Comparison of ENCODE assay signal across 8 cellular contexts in genomic region chr14:68945585-68946289, GRCh38. TPM values are rescaled to one million over a fixed set of nuclear protein-coding genes. Genes with fewer than 3 reads are reported as not detected.
DNase-seq lines count a peak whose midpoint lies in the region; ATAC-seq and TF ChIP-seq lines count a peak whose summit lies in the region.

No MANE protein-coding gene starts in this region.

- DNase-seq in NCI-H345 (lab: John Stamatoyannopoulos, UW) = peak; percentile 15
- no peak for DNase-seq in NCI-H345 treated with DMSO at 0.1 percent for 48 hours (lab: John Stamatoyannopoulos, UW; ENCODE audit: unreplicated experiment)
- peak; percentile 71 for DNase-seq in activated CD8-positive, alpha-beta T cell treated with anti-CD3 and anti-CD28 coated beads for 36 hours
- peak; percentile 72 to 89 for DNase-seq in left colon
- DNase-seq in natural killer cell = no peak

- H3K27me3 Mint-ChIP-seq in activated CD8-positive, alpha-beta T cell treated with anti-CD3 and anti-CD28 coated beads for 36 hours = no peaks in the 10 kb centered on the region
- no peaks in the 10 kb centered on the region for H3K27me3 Mint-ChIP-seq in stimulated activated naive CD8-positive, alpha-beta T cell treated with anti-CD3 and anti-CD28 coated beads, Interleukin-15, Interleukin-2, amounts not matched to agents 100 ng/mL and 50 ng/mL, for 24 hours
- H3K27me3 Mint-ChIP-seq in natural killer cell (ENCODE audit: low read depth in 2 of 2) = no peaks in the 10 kb centered on the region

- peaks cover 82% of the 10 kb centered on the region for H3K4me1 Mint-ChIP-seq in activated CD8-positive, alpha-beta T cell treated with anti-CD3 and anti-CD28 coated beads for 36 hours (ENCODE audit: low read depth)
- H3K4me1 Mint-ChIP-seq in stimulated activated naive CD8-positive, alpha-beta T cell treated with anti-CD3 and anti-CD28 coated beads, Interleukin-15, Interleukin-2, amounts not matched to agents 100 ng/mL and 50 ng/mL, for 24 hours (ENCODE audit: low read depth) = peaks cover 69% of the 10 kb centered on the region
- H3K4me1 Mint-ChIP-seq in natural killer cell = peaks cover 6 to 11% of the 10 kb centered on the region in 2 donors

- CTCF ChIA-PET in activated CD8-positive, alpha-beta T cell treated with anti-CD3 and anti-CD28 coated beads for 36 hours (lab: Charles Lee) = interaction anchor here (1.1 to 1.8 kb wide), 4 partner anchors 9 to 144 kb away, joined by 3 to 7 read pairs (median 4); no protein-coding TSS in a partner anchor

- H3K27ac Mint-ChIP-seq in activated CD8-positive, alpha-beta T cell treated with anti-CD3 and anti-CD28 coated beads for 36 hours = peak overlapping the region; percentile 77
- H3K27ac Mint-ChIP-seq in stimulated activated naive CD8-positive, alpha-beta T cell treated with anti-CD3 and anti-CD28 coated beads, Interleukin-15, Interleukin-2, amounts not matched to agents 100 ng/mL and 50 ng/mL, for 24 hours = peak overlapping the region; percentile 66
- H3K27ac Mint-ChIP-seq in natural killer cell = no peak overlapping the region

- POLR2A ChIA-PET in activated CD8-positive, alpha-beta T cell treated with anti-CD3 and anti-CD28 coated beads for 36 hours (lab: Charles Lee) = interaction anchor here (0.7 to 1.6 kb wide), 5 partner anchors 9 to 35 kb away, joined by 3 to 6 read pairs (median 3); no protein-coding TSS in a partner anchor

- no peak overlapping the region for H3K4me3 Mint-ChIP-seq in activated CD8-positive, alpha-beta T cell treated with anti-CD3 and anti-CD28 coated beads for 36 hours
- H3K4me3 Mint-ChIP-seq in stimulated activated naive CD8-positive, alpha-beta T cell treated with anti-CD3 and anti-CD28 coated beads, Interleukin-15, Interleukin-2, amounts not matched to agents 100 ng/mL and 50 ng/mL, for 24 hours = no peak overlapping the region
- H3K4me3 Mint-ChIP-seq in natural killer cell = no peak overlapping the region

- peak; percentile 74 for ATAC-seq in activated CD8-positive, alpha-beta T cell treated with anti-CD3 and anti-CD28 coated beads for 36 hours
- ATAC-seq in left colon (peak; percentile 74), GM18519 (IDR thresholded peaks at IDR 0.05; ENCODE audit: low FRiP score, unreplicated experiment) (no peak), HG02759 (IDR thresholded peaks at IDR 0.05; ENCODE audit: unreplicated experiment) (no peak), natural killer cell (no peak)

- no peaks in the 10 kb centered on the region for H3K9me3 Mint-ChIP-seq in activated CD8-positive, alpha-beta T cell treated with anti-CD3 and anti-CD28 coated beads for 36 hours
- no peaks in the 10 kb centered on the region for H3K9me3 Mint-ChIP-seq in stimulated activated naive CD8-positive, alpha-beta T cell treated with anti-CD3 and anti-CD28 coated beads, Interleukin-15, Interleukin-2, amounts not matched to agents 100 ng/mL and 50 ng/mL, for 24 hours
- no peaks in the 10 kb centered on the region for H3K9me3 Mint-ChIP-seq in natural killer cell

- intact Hi-C loops in activated CD8-positive, alpha-beta T cell treated with anti-CD3 and anti-CD28 coated beads for 36 hours (cut with micrococcal nuclease) = no loop called here
- intact Hi-C loops in left colon (cut with DNase I, micrococcal nuclease) (no loop called here), natural killer cell (cut with micrococcal nuclease) (no loop called here)

- H3K36me3 Mint-ChIP-seq in activated CD8-positive, alpha-beta T cell treated with anti-CD3 and anti-CD28 coated beads for 36 hours (ENCODE audit: low read depth) = peaks cover 10% of the 10 kb centered on the region
- H3K36me3 Mint-ChIP-seq in stimulated activated naive CD8-positive, alpha-beta T cell treated with anti-CD3 and anti-CD28 coated beads, Interleukin-15, Interleukin-2, amounts not matched to agents 100 ng/mL and 50 ng/mL, for 24 hours (ENCODE audit: low read depth) = peaks cover 3% of the 10 kb centered on the region
- H3K36me3 Mint-ChIP-seq in natural killer cell = no peaks in the 10 kb centered on the region

- TF ChIP-seq CTCF in activated CD8-positive, alpha-beta T cell treated with anti-CD3 and anti-CD28 coated beads for 36 hours (IDR thresholded peaks at IDR 0.05) = no peak
- TF ChIP-seq CTCF in natural killer cell (IDR thresholded peaks at IDR 0.05) = no peak

RNA-seq across cellular contexts. Expression of gene ACTN1, which starts 33.4 kb away (rescaled TPM):
- 100 to 1,000 TPM; 214 TPM for total RNA-seq in activated CD8-positive, alpha-beta T cell treated with anti-CD3 and anti-CD28 coated beads for 36 hours
- 100 to 1,000 TPM in 1 of 2 donors, 10 to 100 TPM in 1; 89.9 to 132 TPM for total RNA-seq in left colon
- 10 to 100 TPM; 14.9 to 39.5 (median 19.6) TPM for total RNA-seq in natural killer cell

Comparison
In these comparisons a context has a peak if more than half of its experiments do, and no peak if none do; other contexts are left out.
1. DNase-seq: peak in NCI-H345 (single experiment), activated CD8-positive, alpha-beta T cell treated with anti-CD3 and anti-CD28 coated beads for 36 hours (single experiment) and left colon (2 of 2); none in NCI-H345 treated with DMSO at 0.1 percent for 48 hours (single experiment) and natural killer cell (single experiment).
2. ATAC-seq: peak in activated CD8-positive, alpha-beta T cell treated with anti-CD3 and anti-CD28 coated beads for 36 hours (single experiment) and left colon (single experiment); none in GM18519 (single experiment), HG02759 (single experiment) and natural killer cell (0 of 3).
3. H3K27ac Mint-ChIP-seq: peak in activated CD8-positive, alpha-beta T cell treated with anti-CD3 and anti-CD28 coated beads for 36 hours (single experiment) and stimulated activated naive CD8-positive, alpha-beta T cell treated with anti-CD3 and anti-CD28 coated beads, Interleukin-15, Interleukin-2, amounts not matched to agents 100 ng/mL and 50 ng/mL, for 24 hours (single experiment); none in natural killer cell (0 of 2).